In the genomic region with DNA sequence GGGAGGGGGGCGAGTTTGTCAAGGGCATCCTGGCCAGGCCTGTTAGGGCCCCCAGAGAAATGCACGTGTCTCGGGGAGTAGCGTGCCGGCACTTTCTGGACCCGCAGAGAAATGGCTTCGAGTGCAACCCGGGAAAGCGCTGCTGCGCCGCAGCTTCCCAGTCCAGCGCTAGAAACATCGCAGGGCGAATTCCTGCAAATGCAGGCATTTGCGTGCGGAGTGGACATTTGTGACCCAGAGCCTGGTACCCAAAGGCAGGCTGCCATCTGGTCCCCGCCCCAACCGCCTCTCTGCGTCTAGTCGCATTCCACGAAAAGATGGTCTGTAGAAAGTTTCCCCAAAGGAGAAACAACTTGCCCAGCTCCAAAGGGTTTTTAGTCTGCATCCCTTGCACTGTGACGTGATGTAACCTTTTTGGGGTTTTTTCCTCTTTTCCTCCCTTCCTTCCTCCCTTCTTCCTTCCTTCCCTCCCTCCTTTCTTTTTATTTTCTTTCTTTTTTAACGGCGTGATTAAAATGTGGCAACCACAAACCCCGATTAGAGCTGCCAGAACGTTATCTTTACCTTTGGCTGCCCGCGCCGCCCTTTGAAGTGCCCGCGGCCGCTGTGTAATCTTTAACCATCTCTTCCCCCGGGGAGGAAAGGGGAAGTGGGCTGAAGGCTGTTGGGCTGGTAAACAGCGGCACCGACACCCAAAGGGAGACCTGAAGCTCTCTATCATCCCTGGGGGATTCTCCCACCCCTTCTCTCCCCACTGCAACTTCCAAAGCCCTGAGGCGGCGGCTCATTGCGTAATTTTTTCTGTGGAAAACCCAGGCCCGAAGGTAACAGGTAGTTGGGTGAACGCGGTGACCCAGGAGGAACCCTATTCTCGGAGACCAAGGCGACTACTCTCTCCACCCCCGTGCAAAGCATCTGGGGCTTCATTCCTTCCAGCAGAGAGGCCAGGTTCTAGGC, we compare ENCODE assay signal across 9 cellular contexts.
DNase-seq lines count a peak whose midpoint lies in the region; ATAC-seq lines count a peak whose summit lies in the region.
"Had no signal": no experiment of that assay in that cellular context is flagged by ENCODE, and none has a peak within 500 bp of the region (broad histone marks: within the 10 kb centered on the region; RNA-seq: fewer than 3 reads in every experiment).

No MANE protein-coding gene starts in this region.

- H3K9ac ChIP-seq in rectal smooth muscle tissue (ENCODE audit: low read length) = no peak overlapping the region

- peaks cover 6% of the 10 kb centered on the region for H3K27me3 ChIP-seq in rectal smooth muscle tissue (ENCODE audit: control insufficient read depth, insufficient read depth, low read length)

- H3K4me1 Mint-ChIP-seq in T-helper 2 cell treated with Interferon-gamma antibody and Interleukin-4, amounts not matched to agents 5 μg/mL and 100 μg/mL, for 36 hours (ENCODE audit: low read depth) = peaks cover 18% of the 10 kb centered on the region

- peak; percentile 56 for DNase-seq in DMS 273 (lab: John Stamatoyannopoulos, UW; ENCODE audit: unreplicated experiment)
- no peak for DNase-seq in DMS 273 treated with DMSO at 0.1 percent for 48 hours (lab: John Stamatoyannopoulos, UW)
- no peak for DNase-seq in T-helper 2 cell treated with Interferon-gamma antibody and Interleukin-4, amounts not matched to agents 5 μg/mL and 100 μg/mL, for 36 hours (ENCODE audit: low spot score)
- peak; percentile 16 for DNase-seq in germinal center (ENCODE audit: low spot score)
- DNase-seq in stimulated activated naive CD4-positive, alpha-beta T cell treated with Interleukin-2 at 50 U/mL for 16 hours (lab: John Stamatoyannopoulos, UW) = no peak

- no peaks in the 10 kb centered on the region for H3K36me3 Mint-ChIP-seq in T-helper 2 cell treated with Interferon-gamma antibody and Interleukin-4, amounts not matched to agents 5 μg/mL and 100 μg/mL, for 36 hours (ENCODE audit: low read depth)

- H3K9me3 Mint-ChIP-seq in T-helper 2 cell treated with Interferon-gamma antibody and Interleukin-4, amounts not matched to agents 5 μg/mL and 100 μg/mL, for 36 hours = peaks cover 12% of the 10 kb centered on the region

- ATAC-seq in HG02642 (IDR thresholded peaks at IDR 0.05; ENCODE audit: poor library complexity, unreplicated experiment) (peak; percentile 69), GM21717 (IDR thresholded peaks at IDR 0.05; ENCODE audit: unreplicated experiment) (no peak)

- peak overlapping the region; percentile 74 for H3K4me3 Mint-ChIP-seq in T-helper 2 cell treated with Interferon-gamma antibody and Interleukin-4, amounts not matched to agents 5 μg/mL and 100 μg/mL, for 36 hours

- H3K27ac ChIP-seq in rectal smooth muscle tissue (ENCODE audit: low read depth, low read length) = no peak overlapping the region
- H3K27ac ChIP-seq: 22Rv1 had no signal

- H3K4me1 ChIP-seq in rectal smooth muscle tissue (ENCODE audit: control insufficient read depth, insufficient read depth, low read length) = peaks cover 2% of the 10 kb centered on the region

- peak overlapping the region; percentile 28 for H3K27ac Mint-ChIP-seq in T-helper 2 cell treated with Interferon-gamma antibody and Interleukin-4, amounts not matched to agents 5 μg/mL and 100 μg/mL, for 36 hours

- peaks cover 74% of the 10 kb centered on the region for H3K27me3 Mint-ChIP-seq in T-helper 2 cell treated with Interferon-gamma antibody and Interleukin-4, amounts not matched to agents 5 μg/mL and 100 μg/mL, for 36 hours (ENCODE audit: low read depth)

- peak overlapping the region; percentile 60 for H3K4me3 ChIP-seq in rectal smooth muscle tissue (ENCODE audit: low read length)

- H3K36me3 ChIP-seq in rectal smooth muscle tissue (ENCODE audit: control insufficient read depth, insufficient read depth, low read length) = no peaks in the 10 kb centered on the region

Comparison
In these comparisons a context has a peak if more than half of its experiments do, and no peak if none do; other contexts are left out.
1. DNase-seq: peak in DMS 273 (single experiment) and germinal center (single experiment); none in DMS 273 treated with DMSO at 0.1 percent for 48 hours (single experiment), T-helper 2 cell treated with Interferon-gamma antibody and Interleukin-4, amounts not matched to agents 5 μg/mL and 100 μg/mL, for 36 hours (single experiment) and stimulated activated naive CD4-positive, alpha-beta T cell treated with Interleukin-2 at 50 U/mL for 16 hours (single experiment).